29 cellular contexts compared by ENCODE assay signal in the genomic region with DNA sequence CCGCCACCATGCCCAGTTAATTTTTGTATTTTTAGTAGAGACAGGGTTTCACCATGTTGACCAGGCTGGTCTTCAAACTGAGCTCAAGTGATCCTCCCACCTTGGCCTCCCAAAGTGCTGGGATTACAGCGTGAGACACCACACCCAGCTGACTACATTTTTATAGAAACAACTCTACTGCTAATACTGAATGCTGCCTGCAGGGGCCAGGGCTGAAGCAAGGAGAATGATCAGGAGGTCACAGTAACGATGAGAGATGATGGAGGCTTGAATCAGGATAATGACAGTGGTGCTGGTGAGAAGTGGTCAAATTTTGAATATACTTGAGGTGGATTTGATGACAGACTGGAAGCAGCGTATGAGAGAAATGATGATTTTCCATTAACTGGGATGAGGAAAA. TPM values are rescaled to one million over a fixed set of nuclear protein-coding genes. Genes with fewer than 3 reads are reported as not detected.
DNase-seq lines count a peak whose midpoint lies in the region; ATAC-seq, FAIRE-seq and TF ChIP-seq lines count a peak whose summit lies in the region.
"Had no signal": no experiment of that assay in that cellular context is flagged by ENCODE, and none has a peak within 500 bp of the region (broad histone marks: within the 10 kb centered on the region; RNA-seq: fewer than 3 reads in every experiment).

No MANE protein-coding gene starts in this region.

- H4K20me1 ChIP-seq in mammary epithelial cell (ENCODE audit: insufficient read depth, low read length) (no peaks in the 10 kb centered on the region), PC-3 (ENCODE audit: low read length) (no peaks in the 10 kb centered on the region), GM12878 (ENCODE audit: control insufficient read depth, insufficient read depth) (no peaks in the 10 kb centered on the region), GM23248 (ENCODE audit: insufficient read depth) (no peaks in the 10 kb centered on the region)

- H3K4me1 ChIP-seq in mammary epithelial cell (ENCODE audit: insufficient read depth, low read length) (no peaks in the 10 kb centered on the region), PC-3 (ENCODE audit: insufficient read depth, low read length) (no peaks in the 10 kb centered on the region), GM12878 (ENCODE audit: control insufficient read depth, insufficient read depth, low read length) (no peaks in the 10 kb centered on the region), GM23248 (ENCODE audit: insufficient read depth) (no peaks in the 10 kb centered on the region)

- H3K4me3 ChIP-seq in mammary epithelial cell (replicated peaks in 1 of 3; ENCODE audit: insufficient read depth in 1 of 3, low read depth in 2 of 3, low read length in 3 of 3) (no peak overlapping the region), PC-3 (ENCODE audit: low read length) (no peak overlapping the region), GM12878 (no peak overlapping the region), epithelial cell of esophagus (ENCODE audit: low read length) (no peak overlapping the region), GM23248 (no peak overlapping the region)
- H3K4me3 ChIP-seq: PC-9 had no signal

- H3K27me3 Mint-ChIP-seq in MCF 10A (ENCODE audit: insufficient read depth, unreplicated experiment) (no peaks in the 10 kb centered on the region), nephron progenitor cell (ENCODE audit: low read depth, poor library complexity) (peaks cover 3% of the 10 kb centered on the region)
- H3K27me3 Mint-ChIP-seq: CD4-positive, alpha-beta memory T cell had no signal

- POLR2A ChIA-PET in MCF 10A (lab: Yijun Ruan, JAX) (no interaction called here), PC-3 (lab: Charles Lee; ENCODE audit: unreplicated experiment) (no interaction called here), GM12878 (lab: Charles Lee) (no interaction called here)

- no peak for ATAC-seq in PC-3
- 0 out of 3 replicates have a peak, but pooled peaks have one; percentile 20 for ATAC-seq in GM12878
- no peak for ATAC-seq in stimulated activated naive CD8-positive, alpha-beta T cell treated with anti-CD3 and anti-CD28 coated beads, Interleukin-15, Interleukin-2, amounts not matched to agents 100 U/mL and 50 U/mL, for 24 hours

- in situ Hi-C loops in mammary epithelial cell (cut with MboI; ENCODE audit: low sequenced_read_pairs in 2 of 2) = no loop called here
- in situ Hi-C loops in GM12878 (cut with MboI) = no loop called here
- in situ Hi-C loops in GM23248 (cut with MboI) = no loop called here

- H3K9me3 ChIP-seq in mammary epithelial cell (replicated peaks; ENCODE audit: insufficient read depth, low read length) (no peaks in the 10 kb centered on the region), PC-3 (ENCODE audit: low read length) (no peaks in the 10 kb centered on the region), GM12878 (replicated peaks; ENCODE audit: control insufficient read depth, insufficient read depth, low read length) (no peaks in the 10 kb centered on the region), GM23248 (ENCODE audit: low read depth) (no peaks in the 10 kb centered on the region)

- CTCF ChIA-PET in MCF 10A (lab: Yijun Ruan, JAX) (interaction anchor here (0.6 kb wide), 1 partner anchor 649 kb away, joined by 3 read pairs; no protein-coding TSS in a partner anchor), mammary epithelial cell (lab: Charles Lee; ENCODE audit: low non-redundant PET) (no interaction called here), PC-3 (lab: Charles Lee) (no interaction called here), GM12878 (lab: Yijun Ruan, JAX) (no interaction called here)

- SMC1A ChIA-PET in GM12878 (lab: Charles Lee; ENCODE audit: uncharacterized antibody, unreplicated experiment) = no interaction called here

- no peak overlapping the region for H3K4me2 ChIP-seq in mammary epithelial cell (ENCODE audit: insufficient read depth, low read depth, low read length)
- no peak overlapping the region for H3K4me2 ChIP-seq in PC-3 (ENCODE audit: low read length)
- no peak overlapping the region for H3K4me2 ChIP-seq in GM12878 (ENCODE audit: control insufficient read depth, insufficient read depth)
- no peak overlapping the region for H3K4me2 ChIP-seq in GM23248 (ENCODE audit: unreplicated experiment)
- H3K4me2 ChIP-seq: KMS-11, PC-9 had no signal

- no peak for TF ChIP-seq CTCF in MCF 10A (IDR thresholded peaks at IDR 0.05; ENCODE audit: unreplicated experiment)
- no peak for TF ChIP-seq CTCF in mammary epithelial cell (conservative IDR thresholded peaks at IDR 0.05 in 1 of 2, IDR thresholded peaks at IDR 0.05 in 1 of 2; ENCODE audit: extremely low read depth in 1 of 2, insufficient read depth in 1 of 2, low read depth in 1 of 2, low read length in 2 of 2)
- TF ChIP-seq CTCF in PC-3 (conservative IDR thresholded peaks at IDR 0.05; ENCODE audit: low read depth, low read length) = 0 out of 2 replicates have a peak, but pooled peaks have one; percentile 9
- TF ChIP-seq CTCF in GM12878 (IDR thresholded peaks at IDR 0.05 in 2 of 3, conservative IDR thresholded peaks at IDR 0.05 in 1 of 3; ENCODE audit: control insufficient read depth in 2 of 3, extremely low read depth in 1 of 3, insufficient read depth in 1 of 3, low read depth in 3 of 3, low read length in 3 of 3) = no peak
- TF ChIP-seq CTCF in epithelial cell of esophagus (IDR thresholded peaks at IDR 0.05; ENCODE audit: insufficient read depth, low read depth, low read length, missing control alignments) = peak; percentile 6
- no peak for TF ChIP-seq CTCF in nephron progenitor cell (IDR thresholded peaks at IDR 0.05)

- H3F3A ChIP-seq in PC-3 (ENCODE audit: low read length, unreplicated experiment) (no peaks in the 10 kb centered on the region), GM23248 (ENCODE audit: insufficient read depth) (no peaks in the 10 kb centered on the region)

- H3K4me1 Mint-ChIP-seq in MCF 10A (ENCODE audit: insufficient read depth, unreplicated experiment) (no peaks in the 10 kb centered on the region), nephron progenitor cell (no peaks in the 10 kb centered on the region)
- H3K4me1 Mint-ChIP-seq: CD4-positive, alpha-beta memory T cell had no signal

- DNase-seq in MCF 10A (ENCODE audit: unreplicated experiment) (no peak), mammary epithelial cell (no peak), PC-3 (no peak), GM12878 (ENCODE audit: low read depth, low spot score) (no peak), epithelial cell of esophagus (ENCODE audit: low read depth) (no peak), nephron progenitor cell (no peak), GM23248 (no peak)
- no peak for DNase-seq in stimulated activated naive CD8-positive, alpha-beta T cell treated with anti-CD3 and anti-CD28 coated beads, Interleukin-15, Interleukin-2, amounts not matched to agents 100 U/mL and 50 U/mL, for 24 hours
- DNase-seq: AML-193; C1 segment of cervical spinal cord; CD4-positive, alpha-beta memory T cell; COR-L47; EL; GDM1; IMR-90; NCI-H1105; NCI-H1436 treated with DMSO at 0.1 percent for 48 hours; NCI-H187 treated with DMSO at 0.1 percent for 48 hours; NCI-H2107; NCI-H446 treated with DMSO at 0.1 percent for 48 hours; NCI-H526; NCI-H82; NK-92 treated with Interleukin-12 subunit alpha and Interleukin-12 subunit beta, amount 100 ng/mL, for 24 hours; PC-9; RPMI8226; SHP77; T-helper 1 cell had no signal

- H3K27ac Mint-ChIP-seq in MCF 10A (ENCODE audit: low read depth, unreplicated experiment) (peak overlapping the region; percentile 14), nephron progenitor cell (no peak overlapping the region)

- H3K27me3 ChIP-seq in mammary epithelial cell (ENCODE audit: insufficient read depth, low read length) (no peaks in the 10 kb centered on the region), PC-3 (ENCODE audit: low read length) (no peaks in the 10 kb centered on the region), GM12878 (replicated peaks in 1 of 2; ENCODE audit: control insufficient read depth in 2 of 2, insufficient read depth in 2 of 2, low read length in 1 of 2) (no peaks in the 10 kb centered on the region), GM23248 (replicated peaks; ENCODE audit: insufficient read depth) (no peaks in the 10 kb centered on the region)

- 100% methylated on average over 4 of the region's 4 CpGs for whole genome bisulfite sequencing in mammary epithelial cell (ENCODE audit: low coverage, missing lambda C conversion rate)
- 88% methylated on average over 4 of the region's 4 CpGs for WGBS in GM12878 (ENCODE audit: insufficient coverage, insufficient replicate concordance, low lambda C conversion rate, missing lambda C conversion rate)
- 94 to 99% methylated on average over 4 of the region's 4 CpGs for WGBS in GM23248 (ENCODE audit: low coverage in 1 of 2, low lambda C conversion rate in 2 of 2, missing lambda C conversion rate in 2 of 2), 2 experiments

- dilution Hi-C loops in mammary epithelial cell (cut with HindIII; ENCODE audit: low sequenced_read_pairs) = no loop called here

- H3K79me2 ChIP-seq in mammary epithelial cell (ENCODE audit: insufficient read depth, low read length) = no peaks in the 10 kb centered on the region
- H3K79me2 ChIP-seq in PC-3 (ENCODE audit: low read length) = no peaks in the 10 kb centered on the region
- no peaks in the 10 kb centered on the region for H3K79me2 ChIP-seq in GM12878 (ENCODE audit: control insufficient read depth, insufficient read depth, low read length)
- no peaks in the 10 kb centered on the region for H3K79me2 ChIP-seq in GM23248 (ENCODE audit: insufficient read depth)

- RAD21 ChIA-PET in GM12878 (lab: Charles Lee; ENCODE audit: unreplicated experiment) = no interaction called here

- H3K9me3 Mint-ChIP-seq in MCF 10A (ENCODE audit: unreplicated experiment) (no peaks in the 10 kb centered on the region), nephron progenitor cell (no peaks in the 10 kb centered on the region)
- H3K9me3 Mint-ChIP-seq: CD4-positive, alpha-beta memory T cell had no signal

- H3K4me3 Mint-ChIP-seq in MCF 10A (ENCODE audit: unreplicated experiment) (no peak overlapping the region), nephron progenitor cell (no peak overlapping the region)
- H3K4me3 Mint-ChIP-seq: CD4-positive, alpha-beta memory T cell had no signal

- TF ChIP-seq RAD21 in GM12878 (IDR thresholded peaks at IDR 0.05; ENCODE audit: insufficient read depth, low read depth, low read length) = no peak

- H3K36me3 Mint-ChIP-seq in MCF 10A (ENCODE audit: insufficient read depth, unreplicated experiment) (peaks cover 14% of the 10 kb centered on the region), nephron progenitor cell (ENCODE audit: low read depth) (peaks cover 26% of the 10 kb centered on the region)

- H3K27ac ChIP-seq in mammary epithelial cell (ENCODE audit: insufficient read depth, low read depth, low read length) (no peak overlapping the region), PC-3 (ENCODE audit: low read length) (no peak overlapping the region), GM12878 (ENCODE audit: control insufficient read depth, insufficient read depth) (no peak overlapping the region), GM23248 (no peak overlapping the region)
- H3K27ac ChIP-seq: KMS-11, PC-9 had no signal

- no peak for FAIRE-seq in GM12878 (lab: Jason Lieb, UNC)
- FAIRE-seq: GM12891 had no signal

- H2AFZ ChIP-seq in mammary epithelial cell (ENCODE audit: low read depth, low read length) (no peak overlapping the region), PC-3 (ENCODE audit: low read length) (no peak overlapping the region), GM12878 (ENCODE audit: control insufficient read depth, low read depth, low read length) (no peak overlapping the region), GM23248 (no peak overlapping the region)
- H2AFZ ChIP-seq: PC-9 had no signal

- BruUV-seq in MCF 10A (replicated peaks; lab: Mats Ljungman, UMichigan) (no TSS peak), mammary epithelial cell (replicated peaks; lab: Mats Ljungman, UMichigan) (no TSS peak), PC-3 (replicated peaks; lab: Mats Ljungman, UMichigan) (no TSS peak), GM12878 (replicated peaks; lab: Mats Ljungman, UMichigan) (no TSS peak)

- H3K36me3 ChIP-seq in mammary epithelial cell (ENCODE audit: insufficient read depth, low read length) (peaks cover 9% of the 10 kb centered on the region), PC-3 (ENCODE audit: low read depth, low read length) (no peaks in the 10 kb centered on the region), GM12878 (ENCODE audit: control insufficient read depth in 2 of 2, insufficient read depth in 2 of 2, low read length in 1 of 2) (no peaks in the 10 kb centered on the region), GM23248 (ENCODE audit: low read depth) (peaks cover 5% of the 10 kb centered on the region; the same call in 1 of the 2 replicates)

- intact Hi-C loops in MCF 10A (cut with micrococcal nuclease) (no loop called here), mammary epithelial cell (cut with micrococcal nuclease) (no loop called here), PC-3 (cut with micrococcal nuclease) (no loop called here), GM12878 (cut with micrococcal nuclease; ENCODE audit: unreplicated experiment) (no loop called here)

- H3K9ac ChIP-seq in mammary epithelial cell (ENCODE audit: insufficient read depth, low read length) = no peak overlapping the region
- H3K9ac ChIP-seq in PC-3 (ENCODE audit: low read length) = no peak overlapping the region
- H3K9ac ChIP-seq in GM12878 (ENCODE audit: control insufficient read depth, insufficient read depth, low read length) = no peak overlapping the region
- H3K9ac ChIP-seq in GM23248 = no peak overlapping the region
- H3K9ac ChIP-seq: KMS-11 had no signal

- TF ChIP-seq POLR2A in GM12878 (IDR thresholded peaks at IDR 0.05; ENCODE audit: low read depth, low read length) = no peak

- no peaks in the 10 kb centered on the region for H3K9me2 ChIP-seq in PC-3 (replicated peaks; ENCODE audit: low read length)
- no peaks in the 10 kb centered on the region for H3K9me2 ChIP-seq in GM23248 (ENCODE audit: insufficient read depth)

- TF ChIP-seq EP300 in GM12878 (IDR thresholded peaks at IDR 0.05; ENCODE audit: borderline replicate concordance in 1 of 2, control insufficient read depth in 1 of 2, low read depth in 2 of 2, low read length in 2 of 2) = no peak

RNA-seq across cellular contexts. Expression of gene ODF2L, which starts 33.3 kb away (rescaled TPM):
- total RNA-seq in MCF 10A (2022) (35.5 and 39.0 TPM in 2 replicates), mammary epithelial cell (10 to 100 TPM; 43.0 to 55.2 TPM), PC-3 (2014; rRNA removed) (18.3 and 21.8 TPM in 2 replicates), GM12878 (2014; rRNA removed) (12.2 and 19.9 TPM in 2 replicates), GM12878 (2014; rRNA removed; fragmentation: Illumina TruSeq; extraction: Trizol) (29.5 and 31.2 TPM in 2 replicates), GM12878 (2021) (16.6 and 17.1 TPM in 2 replicates)
- polyA plus RNA-seq in mammary epithelial cell (7.2 TPM), GM12878 (2011; rRNA removed) (10.4 and 25.3 TPM in 2 replicates), GM12878 (2014; fragmentation: Illumina TruSeq; extraction: Trizol) (22.8 and 41.0 TPM in 2 replicates), GM12878 (2014; fragmentation: Nextera tagmentation; extraction: Ambion mirVana) (10 to 100 TPM; 20.0 to 25.9 TPM), GM12878 (2014; rRNA removed) (13.5 and 13.6 TPM in 2 replicates), GM12878 (2016; fragmentation: Nextera tagmentation; extraction: Ambion mirVana) (10 to 100 TPM; 13.7 to 20.1 TPM), GM23248 (2016; fragmentation: Nextera tagmentation; extraction: Ambion mirVana) (46.9 and 50.0 TPM in 2 replicates)
- 0.78 TPM for polyA minus RNA-seq in mammary epithelial cell
- total RNA-seq in GM12878 (2013; cell fraction: nucleolus; rRNA removed) = 136 and 141 TPM in 2 replicates
- 7.3 TPM for polyA plus RNA-seq in GM12878 (2011; ENCODE audit: low read depth)
- 2.0 and 2.6 TPM in 2 replicates for polyA plus RNA-seq in GM12878 (2011; cell fraction: cytosol; rRNA removed)
- 16.3 and 18.9 TPM in 2 replicates for polyA plus RNA-seq in GM12878 (2011; cell fraction: nucleus; rRNA removed)
- 9.1 and 14.1 TPM in 2 replicates for polyA plus RNA-seq in GM12878 (2012)
- polyA minus RNA-seq in GM12878 (2011; rRNA and poly(A)+ RNA removed) = 3.9 and 4.6 TPM in 2 replicates
- 3.2 and 3.6 TPM in 2 replicates for polyA minus RNA-seq in GM12878 (2011; cell fraction: cytosol; rRNA and poly(A)+ RNA removed)
- polyA minus RNA-seq in GM12878 (2011; cell fraction: nucleus; rRNA and poly(A)+ RNA removed) = 13.4 and 18.5 TPM in 2 replicates
- total RNA-seq in GM23248 (2014; rRNA removed; shearing (Covaris generic)) = 33.0 TPM in 2 replicates

Comparison
In these comparisons a context has a peak if more than half of its experiments do, and no peak if none do; other contexts are left out.
1. CTCF ChIP-seq: peak in PC-3 (single experiment) and epithelial cell of esophagus (single experiment); none in MCF 10A (single experiment), mammary epithelial cell (0 of 2), GM12878 (0 of 3) and nephron progenitor cell (single experiment).